8 cellular contexts compared by ENCODE assay signal in the genomic region with DNA sequence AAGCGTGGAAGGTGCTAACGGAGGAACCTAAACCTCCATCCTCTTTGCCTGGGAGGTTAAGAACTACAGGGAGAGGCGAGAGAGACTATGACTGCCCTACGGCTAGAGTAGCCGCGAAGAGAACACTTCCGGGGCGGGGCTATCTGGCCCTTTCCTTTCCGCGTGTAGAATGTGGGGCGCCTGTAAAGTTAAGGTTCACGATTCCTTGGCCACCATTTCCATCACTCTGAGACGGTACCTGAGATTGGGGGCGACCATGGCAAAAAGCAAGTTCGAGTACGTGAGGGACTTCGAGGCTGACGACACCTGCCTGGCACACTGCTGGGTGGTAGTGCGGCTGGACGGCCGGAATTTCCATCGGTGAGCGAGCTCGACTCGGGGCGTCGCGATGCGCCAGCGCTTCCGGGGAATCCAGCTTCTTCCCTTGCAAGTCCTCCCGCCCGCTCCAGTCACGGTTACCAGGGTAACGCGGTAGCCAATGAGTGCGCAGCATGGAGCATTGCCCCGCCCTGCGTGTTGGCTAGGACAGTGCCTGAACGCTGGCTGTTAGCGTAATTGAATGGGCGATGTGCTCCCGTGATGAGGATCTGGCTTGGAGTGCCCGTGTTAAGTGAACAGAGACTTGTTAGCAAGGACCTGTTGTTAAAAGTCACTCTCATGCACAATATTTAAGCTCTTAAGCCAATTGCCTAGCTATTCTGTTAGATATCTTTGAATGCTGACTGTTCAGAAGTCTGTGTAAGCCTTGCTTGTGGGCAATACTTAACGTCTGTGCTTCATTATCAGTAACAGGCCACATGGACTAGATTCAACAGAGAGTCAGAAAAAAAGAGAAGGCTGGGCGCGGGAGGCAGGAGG. TPM values are rescaled to one million over a fixed set of nuclear protein-coding genes. Genes with fewer than 3 reads are reported as not detected.
DNase-seq lines count a peak whose midpoint lies in the region; ATAC-seq and TF ChIP-seq lines count a peak whose summit lies in the region.

Gene THG1L (plus strand): TSS at position 149 of the 858 bp plus-strand sequence. CDS start 21 bp downstream, at position 170.

- POLR2A ChIA-PET in AG04450 (lab: Yijun Ruan, JAX) (interaction anchor here (0.5 to 1.1 kb wide), 6 partner anchors 13 to 589 kb away, joined by 3 to 6 read pairs (median 4); partner anchors contain the start of genes ADAM19 and MED7), WTC11 (lab: Charles Lee) (interaction anchor here (0.6 to 1.8 kb wide), 6 partner anchors 10 to 448 kb away, joined by 3 to 4 read pairs (median 3); partner anchors contain the start of genes CLINT1, LSM11 and SOX30)

- CTCF ChIA-PET in AG04450 (lab: Charles Lee): interaction anchor here (0.8 to 3.8 kb wide), 11 partner anchors 10 to 584 kb away, joined by 3 to 47 read pairs (median 4); partner anchors contain the start of gene LSM11
- CTCF ChIA-PET in WTC11 (lab: Charles Lee): interaction anchor here (0.5 to 3.4 kb wide), 12 partner anchors 11 to 389 kb away, joined by 3 to 45 read pairs (median 3); partner anchors contain the start of gene LSM11

- H3K27me3 ChIP-seq in AG04450 (ENCODE audit: control insufficient read depth, insufficient read depth, low read length): no peaks in the 10 kb centered on the region

- H3K9me3 ChIP-seq in AG04450 (ENCODE audit: control insufficient read depth, insufficient read depth, low read length): no peaks in the 10 kb centered on the region

- H3K9me3 Mint-ChIP-seq in WTC11 (peaks cover 7% of the 10 kb centered on the region), immature natural killer cell (no peaks in the 10 kb centered on the region)

- DNase-seq in AG04450 (ENCODE audit: low read depth, low spot score) (peak; percentile 95), NCI-H226 (peak; percentile 99), WTC11 (ENCODE audit: low spot score) (peak; percentile 100), cardiac fibroblast (ENCODE audit: low read depth in 2 of 2) (peak; percentile 98 to 99), immature natural killer cell (peak; percentile 95 to 96 (median 96)), smooth muscle cell of the brain vasculature (ENCODE audit: low read depth, low spot score) (peak; percentile 92)

- TF ChIP-seq CTCF in AG04450 (IDR thresholded peaks at IDR 0.05; ENCODE audit: low read depth, low read length): no peak
- TF ChIP-seq CTCF in WTC11 (IDR thresholded peaks at IDR 0.05): no peak
- TF ChIP-seq CTCF in cardiac fibroblast (IDR thresholded peaks at IDR 0.05; ENCODE audit: low read depth, low read length): no peak

- H3K27me3 Mint-ChIP-seq in WTC11 (ENCODE audit: low read depth) (no peaks in the 10 kb centered on the region), immature natural killer cell (ENCODE audit: low read depth in 3 of 3) (peaks cover 8 to 11% (median 8%) of the 10 kb centered on the region in 3 donors)

- H3K4me3 ChIP-seq in AG04450 (ENCODE audit: low read depth, low read length): peak within 1 kb of the TSS; percentile 77
- H3K4me3 ChIP-seq in cardiac fibroblast (replicated peaks in 1 of 2; ENCODE audit: low read depth in 2 of 2, low read length in 2 of 2): peak within 1 kb of the TSS; percentile 82 to 91

- H3K4me1 Mint-ChIP-seq in WTC11 (peaks cover 5% of the 10 kb centered on the region), immature natural killer cell (peaks cover 15 to 26% of the 10 kb centered on the region in 2 donors)

- H3K36me3 Mint-ChIP-seq in WTC11 (peaks cover 35% of the 10 kb centered on the region), immature natural killer cell (peaks cover 4 to 12% (median 11%) of the 10 kb centered on the region in 3 donors)

- H3K4me3 Mint-ChIP-seq in WTC11: peak within 1 kb of the TSS; percentile 98
- peak within 1 kb of the TSS; percentile 94 to 100 (median 96) for H3K4me3 Mint-ChIP-seq in immature natural killer cell

- H3K27ac Mint-ChIP-seq in WTC11 (peak within 1 kb of the TSS; percentile 99), immature natural killer cell (peak within 1 kb of the TSS; percentile 95 to 98 (median 97))

- ATAC-seq in GM18909 (IDR thresholded peaks at IDR 0.05; ENCODE audit: poor library complexity, unreplicated experiment): peak; percentile 96
- ATAC-seq in HG03175 (IDR thresholded peaks at IDR 0.05; ENCODE audit: unreplicated experiment): peak; percentile 95
- peak; percentile 97 for ATAC-seq in WTC11

- H3K27ac ChIP-seq in AG04450 (ENCODE audit: low read depth, low read length): peak within 1 kb of the TSS; percentile 88

TF ChIP-seq in WTC11, 78 proteins besides CTCF, POLR2A, EP300 and RAD21 (continues in another document):
- TF ChIP-seq, protein P1, sequence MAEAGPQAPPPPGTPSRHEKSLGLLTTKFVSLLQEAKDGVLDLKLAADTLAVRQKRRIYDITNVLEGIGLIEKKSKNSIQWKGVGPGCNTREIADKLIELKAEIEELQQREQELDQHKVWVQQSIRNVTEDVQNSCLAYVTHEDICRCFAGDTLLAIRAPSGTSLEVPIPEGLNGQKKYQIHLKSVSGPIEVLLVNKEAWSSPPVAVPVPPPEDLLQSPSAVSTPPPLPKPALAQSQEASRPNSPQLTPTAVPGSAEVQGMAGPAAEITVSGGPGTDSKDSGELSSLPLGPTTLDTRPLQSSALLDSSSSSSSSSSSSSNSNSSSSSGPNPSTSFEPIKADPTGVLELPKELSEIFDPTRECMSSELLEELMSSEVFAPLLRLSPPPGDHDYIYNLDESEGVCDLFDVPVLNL (CRISPR knock-in tag; IDR thresholded peaks at IDR 0.05; ENCODE audit: borderline replicate concordance, low read depth): no peak
- TF ChIP-seq ZBTB21 (CRISPR knock-in tag; IDR thresholded peaks at IDR 0.05; ENCODE audit: borderline replicate concordance) (no peak), GABPB1 (CRISPR knock-in tag; IDR thresholded peaks at IDR 0.05) (no peak; the same call in 1 of the 2 replicates), TCF7 (CRISPR knock-in tag; IDR thresholded peaks at IDR 0.05; ENCODE audit: low read depth) (no peak), FOXK1 (CRISPR knock-in tag; IDR thresholded peaks at IDR 0.05) (peak; percentile 58), RELA (CRISPR knock-in tag; IDR thresholded peaks at IDR 0.05; ENCODE audit: borderline replicate concordance) (no peak), SMAD3 (CRISPR knock-in tag; IDR thresholded peaks at IDR 0.05; ENCODE audit: borderline replicate concordance) (no peak), CREM (CRISPR knock-in tag; IDR thresholded peaks at IDR 0.05) (0 out of 2 replicates have a peak, but pooled peaks have one; percentile 47), MXD4 (CRISPR knock-in tag; IDR thresholded peaks at IDR 0.05; ENCODE audit: borderline replicate concordance) (no peak), PRRX2 (CRISPR knock-in tag; IDR thresholded peaks at IDR 0.05) (no peak), CREB1 (CRISPR knock-in tag; IDR thresholded peaks at IDR 0.05) (no peak)
- TF ChIP-seq, protein P2, sequence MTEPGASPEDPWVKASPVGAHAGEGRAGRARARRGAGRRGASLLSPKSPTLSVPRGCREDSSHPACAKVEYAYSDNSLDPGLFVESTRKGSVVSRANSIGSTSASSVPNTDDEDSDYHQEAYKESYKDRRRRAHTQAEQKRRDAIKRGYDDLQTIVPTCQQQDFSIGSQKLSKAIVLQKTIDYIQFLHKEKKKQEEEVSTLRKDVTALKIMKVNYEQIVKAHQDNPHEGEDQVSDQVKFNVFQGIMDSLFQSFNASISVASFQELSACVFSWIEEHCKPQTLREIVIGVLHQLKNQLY (CRISPR knock-in tag; IDR thresholded peaks at IDR 0.05): no peak
- TF ChIP-seq, protein P3, sequence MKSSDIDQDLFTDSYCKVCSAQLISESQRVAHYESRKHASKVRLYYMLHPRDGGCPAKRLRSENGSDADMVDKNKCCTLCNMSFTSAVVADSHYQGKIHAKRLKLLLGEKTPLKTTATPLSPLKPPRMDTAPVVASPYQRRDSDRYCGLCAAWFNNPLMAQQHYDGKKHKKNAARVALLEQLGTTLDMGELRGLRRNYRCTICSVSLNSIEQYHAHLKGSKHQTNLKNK (CRISPR knock-in tag; IDR thresholded peaks at IDR 0.05): no peak
- TF ChIP-seq, protein P4, sequence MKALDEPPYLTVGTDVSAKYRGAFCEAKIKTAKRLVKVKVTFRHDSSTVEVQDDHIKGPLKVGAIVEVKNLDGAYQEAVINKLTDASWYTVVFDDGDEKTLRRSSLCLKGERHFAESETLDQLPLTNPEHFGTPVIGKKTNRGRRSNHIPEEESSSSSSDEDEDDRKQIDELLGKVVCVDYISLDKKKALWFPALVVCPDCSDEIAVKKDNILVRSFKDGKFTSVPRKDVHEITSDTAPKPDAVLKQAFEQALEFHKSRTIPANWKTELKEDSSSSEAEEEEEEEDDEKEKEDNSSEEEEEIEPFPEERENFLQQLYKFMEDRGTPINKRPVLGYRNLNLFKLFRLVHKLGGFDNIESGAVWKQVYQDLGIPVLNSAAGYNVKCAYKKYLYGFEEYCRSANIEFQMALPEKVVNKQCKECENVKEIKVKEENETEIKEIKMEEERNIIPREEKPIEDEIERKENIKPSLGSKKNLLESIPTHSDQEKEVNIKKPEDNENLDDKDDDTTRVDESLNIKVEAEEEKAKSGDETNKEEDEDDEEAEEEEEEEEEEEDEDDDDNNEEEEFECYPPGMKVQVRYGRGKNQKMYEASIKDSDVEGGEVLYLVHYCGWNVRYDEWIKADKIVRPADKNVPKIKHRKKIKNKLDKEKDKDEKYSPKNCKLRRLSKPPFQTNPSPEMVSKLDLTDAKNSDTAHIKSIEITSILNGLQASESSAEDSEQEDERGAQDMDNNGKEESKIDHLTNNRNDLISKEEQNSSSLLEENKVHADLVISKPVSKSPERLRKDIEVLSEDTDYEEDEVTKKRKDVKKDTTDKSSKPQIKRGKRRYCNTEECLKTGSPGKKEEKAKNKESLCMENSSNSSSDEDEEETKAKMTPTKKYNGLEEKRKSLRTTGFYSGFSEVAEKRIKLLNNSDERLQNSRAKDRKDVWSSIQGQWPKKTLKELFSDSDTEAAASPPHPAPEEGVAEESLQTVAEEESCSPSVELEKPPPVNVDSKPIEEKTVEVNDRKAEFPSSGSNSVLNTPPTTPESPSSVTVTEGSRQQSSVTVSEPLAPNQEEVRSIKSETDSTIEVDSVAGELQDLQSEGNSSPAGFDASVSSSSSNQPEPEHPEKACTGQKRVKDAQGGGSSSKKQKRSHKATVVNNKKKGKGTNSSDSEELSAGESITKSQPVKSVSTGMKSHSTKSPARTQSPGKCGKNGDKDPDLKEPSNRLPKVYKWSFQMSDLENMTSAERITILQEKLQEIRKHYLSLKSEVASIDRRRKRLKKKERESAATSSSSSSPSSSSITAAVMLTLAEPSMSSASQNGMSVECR (CRISPR knock-in tag; IDR thresholded peaks at IDR 0.05; ENCODE audit: borderline replicate concordance): peak; percentile 90

RNA-seq across cellular contexts. Expression of gene THG1L, which starts in this region (rescaled TPM):
- 18.6 and 21.0 TPM in 2 replicates for polyA plus RNA-seq in AG04450 (2011; rRNA removed)
- polyA minus RNA-seq in AG04450 (2011; rRNA and poly(A)+ RNA removed): 25.8 and 36.4 TPM in 2 replicates
- total RNA-seq in WTC11 (2021): 11.6 to 14.6 TPM (median 12.3 TPM) in 3 replicates
- polyA plus RNA-seq in immature natural killer cell: 1 to 10 TPM; 1.4 to 3.8 (median 3.6) TPM

Comparison
In these comparisons a context has a peak if more than half of its experiments do, and no peak if none do; other contexts are left out.
1. Peak in every context shown above with its lines: DNase-seq, ATAC-seq, H3K4me3 ChIP-seq and H3K27ac ChIP-seq.